ENCODE assay signal across 8 cellular contexts in genomic region chr9:5629312-5630037, GRCh38. TPM values are rescaled to one million over a fixed set of nuclear protein-coding genes. Genes with fewer than 3 reads are reported as not detected.
A peak's percentile ranks its signal among the peaks of the same experiment; 100 is the strongest.
DNase-seq lines count a peak whose midpoint lies in the region; ATAC-seq and TF ChIP-seq lines count a peak whose summit lies in the region.

No MANE protein-coding gene starts in this region.

- peak overlapping the region; percentile 90 for H3K27ac ChIP-seq in KMS-11
- H3K27ac ChIP-seq in cingulate gyrus (ENCODE audit: low read depth, low read length) = peak overlapping the region; percentile 89

- peak overlapping the region; percentile 94 for H3K4me2 ChIP-seq in KMS-11

- H3K4me3 Mint-ChIP-seq in WTC11 = peak overlapping the region; percentile 99

- H3K27me3 Mint-ChIP-seq in WTC11 (ENCODE audit: low read depth) = no peaks in the 10 kb centered on the region

- no peaks in the 10 kb centered on the region for H3K36me3 ChIP-seq in KMS-11 (ENCODE audit: insufficient read depth)

- H4K20me1 ChIP-seq in KMS-11 (ENCODE audit: insufficient read depth) = no peaks in the 10 kb centered on the region; the same call in 1 of the 2 replicates

- H3K4me1 ChIP-seq in KMS-11 (ENCODE audit: low read depth, poor library complexity, severe bottlenecking) = peaks cover 52% of the 10 kb centered on the region

- H3K27ac Mint-ChIP-seq in WTC11 = peak overlapping the region; percentile 62

- DNase-seq in DMS79 (lab: John Stamatoyannopoulos, UW) (peak; percentile 34), WTC11 (ENCODE audit: low spot score) (peak; percentile 42), left lobe of liver (ENCODE audit: low spot score) (no peak), pons (ENCODE audit: low spot score) (no peak)
- DNase-seq in stimulated activated CD4-positive, alpha-beta T cell treated with anti-CD3 and anti-CD28 coated beads, Interleukin-4, amount 100 ng/mL, for 24 hours = peak; percentile 51

- peak overlapping the region; percentile 75 for H3K9ac ChIP-seq in KMS-11

- peak overlapping the region; percentile 53 for H3K4me3 ChIP-seq in KMS-11 (IDR thresholded peaks at IDR 0.05; ENCODE audit: insufficient read depth, low read depth, low read length)

- ATAC-seq in GM21515 (IDR thresholded peaks at IDR 0.05; ENCODE audit: unreplicated experiment) (peak; percentile 9), WTC11 (peak; percentile 6), left lobe of liver (peak; percentile 46)

- peaks cover 36% of the 10 kb centered on the region for H3K4me1 Mint-ChIP-seq in WTC11

- no peaks in the 10 kb centered on the region for H3K9me3 Mint-ChIP-seq in WTC11

- TF ChIP-seq CTCF in KMS-11 (conservative IDR thresholded peaks at IDR 0.05; ENCODE audit: low read depth, low read length) (no peak), WTC11 (IDR thresholded peaks at IDR 0.05) (no peak)

- H2AFZ ChIP-seq in KMS-11 (ENCODE audit: low read depth) = peak overlapping the region; percentile 29

- no peaks in the 10 kb centered on the region for H3K36me3 Mint-ChIP-seq in WTC11

- POLR2A ChIA-PET in WTC11 (lab: Charles Lee) = no interaction called here

- no peaks in the 10 kb centered on the region for H3K27me3 ChIP-seq in KMS-11 (ENCODE audit: insufficient read depth, low read depth)

- CTCF ChIA-PET in WTC11 (lab: Charles Lee) = interaction anchor here (1.6 to 2.2 kb wide), 3 partner anchors 29 to 187 kb away, joined by 4 to 7 read pairs (median 6); partner anchors contain the start of gene CD274

- H3K79me2 ChIP-seq in KMS-11 (ENCODE audit: insufficient read depth, low read depth) = peaks cover 77% of the 10 kb centered on the region

TF ChIP-seq in WTC11, 78 proteins besides CTCF, POLR2A, EP300 and RAD21:
- TF ChIP-seq FOXP4 (CRISPR knock-in tag; IDR thresholded peaks at IDR 0.05) (0 out of 2 replicates have a peak, but pooled peaks have one; percentile 11), FOXJ3 (CRISPR knock-in tag; IDR thresholded peaks at IDR 0.05; ENCODE audit: borderline replicate concordance) (no peak)

RNA-seq across cellular contexts. Expression of gene RIC1, which starts 0.6 kb away (rescaled TPM):
- total RNA-seq in WTC11 (2021) (17.4 to 18.9 TPM (median 17.8 TPM) in 3 replicates), left lobe of liver (9.4 TPM)

Comparison
In these comparisons a context has a peak if more than half of its experiments do, and no peak if none do; other contexts are left out.
1. DNase-seq: peak in DMS79 (single experiment), WTC11 (single experiment) and stimulated activated CD4-positive, alpha-beta T cell treated with anti-CD3 and anti-CD28 coated beads, Interleukin-4, amount 100 ng/mL, for 24 hours (single experiment); none in left lobe of liver (single experiment) and pons (single experiment).
2. Peak in every context shown above with its lines, with median percentiles within 50 percentile points of each other: ATAC-seq.